Comparison of ENCODE assay signal across 16 cellular contexts in the genomic region with DNA sequence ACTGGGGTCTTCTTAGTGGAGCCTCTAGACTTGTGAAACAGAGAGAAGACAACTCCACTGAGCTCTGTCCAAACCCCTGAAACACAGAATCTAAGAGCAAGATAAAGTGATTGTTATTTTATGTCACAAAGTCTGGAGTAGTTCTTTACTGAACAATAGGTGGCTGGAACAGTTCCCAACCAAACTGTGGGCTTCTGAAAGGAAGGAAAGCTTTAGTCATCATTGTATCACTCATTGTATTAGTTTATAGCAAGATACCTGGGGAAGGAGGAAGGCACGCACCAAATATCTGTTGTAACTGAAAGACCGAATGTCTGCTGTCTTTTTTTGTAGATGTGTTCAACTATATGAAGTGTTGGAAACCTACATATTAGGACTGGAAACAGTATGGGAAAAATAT.
"Had no signal": no experiment of that assay in that cellular context is flagged by ENCODE, and none has a peak within 500 bp of the region (broad histone marks: within the 10 kb centered on the region; RNA-seq: fewer than 3 reads in every experiment).

No MANE protein-coding gene starts in this region.

- H3K4me1 ChIP-seq: heart left ventricle, psoas muscle, stomach had no signal

- FAIRE-seq: frontal cortex had no signal

- H3K27me3 ChIP-seq: heart left ventricle, neutrophil, stomach had no signal

- H3K27ac ChIP-seq: heart left ventricle, neutrophil, psoas muscle, stomach, thoracic aorta had no signal

- H3K4me3 ChIP-seq: heart left ventricle, mucosa of descending colon, psoas muscle, stomach, thoracic aorta had no signal

- DNase-seq: cortex of kidney; effector memory CD8-positive, alpha-beta T cell; erythroblast; heart left ventricle; hippocampal formation; kidney glomerular epithelial cell; mucosa of descending colon; naive thymus-derived CD8-positive, alpha-beta T cell; psoas muscle; stimulated activated naive CD4-positive, alpha-beta T cell; stomach; substantia nigra; trophoblast cell had no signal

- H3K9me3 ChIP-seq: mucosa of descending colon, neutrophil, psoas muscle, thoracic aorta had no signal

- H3K36me3 ChIP-seq: heart left ventricle, neutrophil, stomach, thoracic aorta had no signal
